Comparison of ENCODE assay signal across 8 cellular contexts in the genomic region with DNA sequence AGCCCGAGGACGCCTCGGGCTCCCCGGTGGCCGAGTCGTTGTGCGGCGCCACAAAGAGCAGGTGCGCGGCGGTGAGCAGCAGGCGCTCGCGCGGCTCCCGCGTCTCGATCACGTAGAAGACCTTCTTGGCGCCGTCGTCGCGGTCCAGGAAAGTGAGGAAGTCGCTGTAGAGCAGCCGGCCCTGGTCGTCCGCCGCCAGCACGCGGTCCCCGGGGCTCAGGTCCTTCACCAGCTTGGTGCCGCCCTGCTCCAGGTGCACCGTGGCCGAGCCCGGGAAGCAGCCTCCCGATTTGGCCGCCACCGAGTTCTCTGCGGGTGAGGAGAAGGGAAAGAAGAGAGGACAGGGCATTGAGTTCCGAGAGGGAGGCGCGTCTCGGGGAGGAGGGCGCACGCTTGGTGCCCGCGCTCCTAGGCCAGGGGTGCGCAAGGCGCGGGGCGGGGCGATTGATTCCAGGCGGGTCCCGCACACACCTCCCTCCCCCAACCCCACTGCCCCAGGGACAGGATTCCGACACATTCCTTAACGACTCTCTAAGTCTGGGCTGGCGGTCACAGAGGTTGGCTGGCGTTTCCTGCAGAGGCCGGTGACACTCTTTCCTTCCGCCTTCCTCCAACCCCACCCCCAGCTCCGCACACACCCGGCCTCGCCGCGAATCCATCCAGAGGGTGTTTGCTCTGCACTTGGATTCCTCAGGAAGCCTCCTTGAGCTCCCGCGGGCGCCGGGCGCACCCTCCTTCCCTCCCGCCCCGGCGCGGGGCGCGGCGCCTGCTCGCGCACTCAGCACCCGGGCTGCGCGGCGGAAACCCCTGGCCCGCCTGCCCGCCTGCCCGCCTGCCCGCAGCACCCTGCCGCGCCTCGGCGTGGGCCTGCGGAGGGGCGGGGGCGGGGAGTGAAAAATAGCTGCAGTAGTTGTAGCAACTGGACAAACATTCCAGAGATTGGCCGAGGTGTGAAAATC. TPM values are rescaled to one million over a fixed set of nuclear protein-coding genes. Genes with fewer than 3 reads are reported as not detected.
A peak's percentile ranks its signal among the peaks of the same experiment; 100 is the strongest.
DNase-seq lines count a peak whose midpoint lies in the region; ATAC-seq and TF ChIP-seq lines count a peak whose summit lies in the region.

No MANE protein-coding gene starts in this region.

- H3K4me1 ChIP-seq in HUES6 (ENCODE audit: control insufficient read depth, insufficient read depth, low read length): peaks cover 27% of the 10 kb centered on the region
- H3K4me1 ChIP-seq in body of pancreas: peaks cover 43% of the 10 kb centered on the region
- peaks cover 21% of the 10 kb centered on the region for H3K4me1 ChIP-seq in mucosa of descending colon (ENCODE audit: low read depth)

- TF ChIP-seq POLR2A in body of pancreas (IDR thresholded peaks at IDR 0.05): no peak

- no peak for DNase-seq in BJ (ENCODE audit: low read depth)
- DNase-seq in body of pancreas: peak in 2 of 4 donors; percentile 16 to 42
- DNase-seq in mucosa of descending colon: peak; percentile 83 to 89 (median 87)
- DNase-seq in nucleus accumbens (lab: John Stamatoyannopoulos, UW): no peak
- DNase-seq in activated CD8-positive, alpha-beta memory T cell treated with anti-CD3 and anti-CD28 coated beads for 24 hours: no peak
- DNase-seq in AG08396 (ENCODE audit: low spot score): no peak

- 2 to 3% methylated on average over 8 to 94 of the region's 96 CpGs for WGBS in body of pancreas, 2 donors

- peak overlapping the region; percentile 17 for H3K4me3 ChIP-seq in BJ (ENCODE audit: low read depth, low read length)
- H3K4me3 ChIP-seq in HUES6 (ENCODE audit: low read depth, low read length): peak overlapping the region; percentile 55
- no peak overlapping the region for H3K4me3 ChIP-seq in body of pancreas
- no peak overlapping the region for H3K4me3 ChIP-seq in mucosa of descending colon

- POLR2A ChIA-PET in BJ (lab: Charles Lee): no interaction called here

- H3K36me3 ChIP-seq in BJ (ENCODE audit: control insufficient read depth, insufficient read depth, low read length): no peaks in the 10 kb centered on the region
- no peaks in the 10 kb centered on the region for H3K36me3 ChIP-seq in HUES6 (ENCODE audit: control insufficient read depth, insufficient read depth, low read length)
- H3K36me3 ChIP-seq in body of pancreas (replicated peaks in 1 of 2; ENCODE audit: insufficient read depth in 1 of 2, low read depth in 2 of 2): no peaks in the 10 kb centered on the region
- no peaks in the 10 kb centered on the region for H3K36me3 ChIP-seq in mucosa of descending colon (ENCODE audit: low read depth)

- H3K9ac ChIP-seq in HUES6 (ENCODE audit: low read length): peak overlapping the region; percentile 52

- H3K27ac ChIP-seq in HUES6 (ENCODE audit: low read depth, low read length) (no peak overlapping the region), body of pancreas (no peak overlapping the region)

- CTCF ChIA-PET in BJ (lab: Yijun Ruan, JAX): interaction anchor here (0.6 kb wide), 1 partner anchor 618 kb away, joined by 3 read pairs; no protein-coding TSS in a partner anchor

- intact Hi-C loops in body of pancreas (cut with DNase I): no loop called here
- intact Hi-C loops in mucosa of descending colon (cut with DNase I, micrococcal nuclease): loop anchor here in 1 of 2 donors (10.0 kb wide), 1 partner anchor 1021 kb away; no protein-coding TSS in a partner anchor

- H3K9me3 ChIP-seq in HUES6 (ENCODE audit: control insufficient read depth, insufficient read depth, low read depth, low read length) (no peaks in the 10 kb centered on the region), body of pancreas (no peaks in the 10 kb centered on the region), mucosa of descending colon (no peaks in the 10 kb centered on the region)

- H3K27me3 ChIP-seq in BJ (ENCODE audit: control insufficient read depth, insufficient read depth, low read length): peaks cover 40% of the 10 kb centered on the region
- peaks cover 99% of the 10 kb centered on the region for H3K27me3 ChIP-seq in HUES6 (ENCODE audit: control insufficient read depth, insufficient read depth, low read length)
- H3K27me3 ChIP-seq in body of pancreas: peaks cover 0 to 18% of the 10 kb centered on the region in 2 donors

- TF ChIP-seq CTCF in BJ (IDR thresholded peaks at IDR 0.05; ENCODE audit: insufficient read depth, low read depth, low read length): no peak
- TF ChIP-seq CTCF in body of pancreas (IDR thresholded peaks at IDR 0.05): no peak
- TF ChIP-seq CTCF in mucosa of descending colon (IDR thresholded peaks at IDR 0.05): no peak

- ATAC-seq in body of pancreas (peak; percentile 15), mucosa of descending colon (peak; percentile 78), HG02973 (IDR thresholded peaks at IDR 0.05; ENCODE audit: unreplicated experiment) (no peak)

RNA-seq across cellular contexts. Expression of gene SHH, which starts 8.6 kb away (rescaled TPM):
- polyA plus RNA-seq in BJ (2011; rRNA removed): not detected in 2 replicates
- polyA minus RNA-seq in BJ (2011; rRNA and poly(A)+ RNA removed): not detected in 2 replicates
- total RNA-seq in body of pancreas (under 1 TPM; 0.33 to 0.78 TPM), mucosa of descending colon (1 to 10 TPM; 2.4 to 9.6 (median 6.6) TPM)

Comparison
In these comparisons a context has a peak if more than half of its experiments do, and no peak if none do; other contexts are left out.
1. DNase-seq: peak in mucosa of descending colon (3 of 3); none in BJ (single experiment), nucleus accumbens (0 of 56), activated CD8-positive, alpha-beta memory T cell treated with anti-CD3 and anti-CD28 coated beads for 24 hours (single experiment) and AG08396 (single experiment).
2. H3K4me3 ChIP-seq: peak in BJ (single experiment) and HUES6 (single experiment); none in body of pancreas (0 of 2) and mucosa of descending colon (single experiment).